In the genomic region with DNA sequence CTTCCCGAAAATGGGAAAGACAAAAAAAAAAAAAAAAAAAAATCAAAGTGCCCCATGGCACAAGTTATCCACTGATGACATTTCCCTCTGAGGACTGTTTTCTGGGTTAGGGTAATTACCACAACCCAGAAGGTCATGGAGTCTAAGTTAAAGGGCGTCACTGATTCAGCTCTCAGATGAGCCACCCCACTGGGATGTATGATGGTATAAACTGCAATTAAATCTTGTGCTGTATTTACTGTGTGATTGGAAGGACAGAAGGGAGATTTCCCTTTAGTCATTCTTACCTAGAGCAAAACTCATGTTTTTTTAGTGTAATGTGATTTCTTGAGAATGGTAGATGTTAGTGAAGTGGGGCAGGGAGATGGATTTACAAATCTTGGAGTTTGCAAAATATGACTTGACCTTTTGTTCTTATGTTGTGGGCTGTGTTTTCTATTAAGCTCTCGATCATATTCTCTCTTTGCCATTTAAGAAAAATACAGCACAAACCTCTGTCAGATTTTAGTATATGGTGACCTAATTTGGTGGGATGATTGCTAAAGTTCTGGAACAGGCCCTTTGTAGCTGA, we compare ENCODE assay signal across 16 cellular contexts.
DNase-seq lines count a peak whose midpoint lies in the region; TF ChIP-seq lines count a peak whose summit lies in the region.
"Had no signal": no experiment of that assay in that cellular context is flagged by ENCODE, and none has a peak within 500 bp of the region (broad histone marks: within the 10 kb centered on the region; RNA-seq: fewer than 3 reads in every experiment).

No MANE protein-coding gene starts in this region.

- H3K9me2 ChIP-seq in GM23248 (ENCODE audit: insufficient read depth) = no peaks in the 10 kb centered on the region; the same call in 1 of the 2 replicates
- H3K9me2 ChIP-seq: SK-N-SH had no signal

- H3K4me3 ChIP-seq in GM23248 (no peak overlapping the region), skeletal muscle satellite cell (ENCODE audit: low read length) (no peak overlapping the region), WERI-Rb-1 (ENCODE audit: low read depth, low read length) (no peak overlapping the region)
- H3K4me3 ChIP-seq: MG63, right lobe of liver had no signal

- H3K9me3 Mint-ChIP-seq in glutamatergic neuron (ENCODE audit: unreplicated experiment) = peaks cover 5% of the 10 kb centered on the region
- H3K9me3 Mint-ChIP-seq in activated CD4-positive, alpha-beta memory T cell treated with anti-CD3 and anti-CD28 coated beads for 36 hours = no peaks in the 10 kb centered on the region

- no peaks in the 10 kb centered on the region for H3K9me3 ChIP-seq in GM23248 (ENCODE audit: low read depth)
- no peaks in the 10 kb centered on the region for H3K9me3 ChIP-seq in skeletal muscle satellite cell (replicated peaks; ENCODE audit: low read length)
- H3K9me3 ChIP-seq in WERI-Rb-1 (ENCODE audit: severe bottlenecking) = no peaks in the 10 kb centered on the region
- H3K9me3 ChIP-seq: MG63, right lobe of liver, SK-N-SH had no signal

- intact Hi-C loops in activated CD4-positive, alpha-beta memory T cell treated with anti-CD3 and anti-CD28 coated beads for 36 hours (cut with micrococcal nuclease) = no loop called here

- H3K4me1 ChIP-seq in GM23248 (ENCODE audit: insufficient read depth) = peaks cover 18% of the 10 kb centered on the region
- peaks cover 28% of the 10 kb centered on the region for H3K4me1 ChIP-seq in skeletal muscle satellite cell (ENCODE audit: control insufficient read depth, insufficient read depth, low read length)

- WGBS in GM23248 (ENCODE audit: low coverage in 1 of 2, low lambda C conversion rate in 2 of 2, missing lambda C conversion rate in 2 of 2), 2 experiments = 31 to 43% methylated on average over 3 of the region's 3 CpGs

- POLR2A ChIA-PET in activated CD4-positive, alpha-beta memory T cell treated with anti-CD3 and anti-CD28 coated beads for 36 hours (lab: Charles Lee) = no interaction called here

- peak overlapping the region; percentile 35 for H3K27ac Mint-ChIP-seq in glutamatergic neuron (ENCODE audit: unreplicated experiment)
- H3K27ac Mint-ChIP-seq in activated CD4-positive, alpha-beta memory T cell treated with anti-CD3 and anti-CD28 coated beads for 36 hours = no peak overlapping the region
- H3K27ac Mint-ChIP-seq: naive B cell had no signal

- H3K27ac ChIP-seq in GM23248 (no peak overlapping the region), WERI-Rb-1 (no peak overlapping the region)
- H3K27ac ChIP-seq: right lobe of liver had no signal

- H3K27me3 Mint-ChIP-seq in glutamatergic neuron (ENCODE audit: unreplicated experiment) = peaks cover 5% of the 10 kb centered on the region
- H3K27me3 Mint-ChIP-seq in activated CD4-positive, alpha-beta memory T cell treated with anti-CD3 and anti-CD28 coated beads for 36 hours = no peaks in the 10 kb centered on the region
- H3K27me3 Mint-ChIP-seq: naive B cell had no signal

- H3K36me3 ChIP-seq in GM23248 (ENCODE audit: low read depth) (no peaks in the 10 kb centered on the region), skeletal muscle satellite cell (ENCODE audit: insufficient read depth, low read length) (no peaks in the 10 kb centered on the region), WERI-Rb-1 (no peaks in the 10 kb centered on the region; the same call in 1 of the 2 replicates)
- H3K36me3 ChIP-seq: MG63, right lobe of liver had no signal

- DNase-seq in GM23248 (peak; percentile 48), NCI-H69 (lab: John Stamatoyannopoulos, UW) (peak; percentile 88), glutamatergic neuron (no peak), WERI-Rb-1 (no peak), germinal center (ENCODE audit: low spot score) (no peak)
- DNase-seq in stimulated activated CD4-positive, alpha-beta T cell treated with anti-CD3 and anti-CD28 coated beads, Interleukin-12 subunit alpha, Interleukin-12 subunit beta, amount 100 ng/mL, for 4 hours = no peak
- no peak for DNase-seq in activated CD4-positive, alpha-beta memory T cell treated with anti-CD3 and anti-CD28 coated beads for 36 hours
- DNase-seq: activated CD8-positive, alpha-beta memory T cell treated with anti-CD3 and anti-CD28 coated beads for 24 hours; activated gamma-delta T cell; DMS79; MG63; naive B cell; NCI-H2171; right lobe of liver; SK-N-SH had no signal

- H3K9ac ChIP-seq in GM23248 = no peak overlapping the region
- H3K9ac ChIP-seq in skeletal muscle satellite cell (ENCODE audit: low read depth, low read length) = peak overlapping the region; percentile 13
- H3K9ac ChIP-seq: SK-N-SH had no signal

- H3K27me3 ChIP-seq in GM23248 (replicated peaks; ENCODE audit: insufficient read depth) (no peaks in the 10 kb centered on the region), skeletal muscle satellite cell (ENCODE audit: control insufficient read depth, insufficient read depth, low read length) (no peaks in the 10 kb centered on the region), WERI-Rb-1 (ENCODE audit: insufficient read depth, low read depth, severe bottlenecking) (no peaks in the 10 kb centered on the region)
- H3K27me3 ChIP-seq: MG63, right lobe of liver had no signal

- in situ Hi-C loops in GM23248 (cut with MboI) = no loop called here

- peaks cover 16% of the 10 kb centered on the region for H3F3A ChIP-seq in GM23248 (ENCODE audit: insufficient read depth)

- H3K4me2 ChIP-seq in GM23248 (ENCODE audit: unreplicated experiment) (no peak overlapping the region), skeletal muscle satellite cell (ENCODE audit: low read length) (peak overlapping the region; percentile 12)
- H3K4me2 ChIP-seq: SK-N-SH had no signal

- CTCF ChIA-PET in activated CD4-positive, alpha-beta memory T cell treated with anti-CD3 and anti-CD28 coated beads for 36 hours (lab: Charles Lee) = no interaction called here

- no peaks in the 10 kb centered on the region for H4K20me1 ChIP-seq in GM23248 (ENCODE audit: insufficient read depth)

- TF ChIP-seq CTCF in glutamatergic neuron (IDR thresholded peaks at IDR 0.05; ENCODE audit: partially characterized antibody, unreplicated experiment) = no peak
- no peak for TF ChIP-seq CTCF in WERI-Rb-1 (IDR thresholded peaks at IDR 0.05; ENCODE audit: low read depth, low read length)

- no peak overlapping the region for H3K4me3 Mint-ChIP-seq in glutamatergic neuron (ENCODE audit: unreplicated experiment)
- H3K4me3 Mint-ChIP-seq in activated CD4-positive, alpha-beta memory T cell treated with anti-CD3 and anti-CD28 coated beads for 36 hours = no peak overlapping the region
- H3K4me3 Mint-ChIP-seq: naive B cell had no signal

- no peaks in the 10 kb centered on the region for H3K36me3 Mint-ChIP-seq in glutamatergic neuron (ENCODE audit: unreplicated experiment)
- no peaks in the 10 kb centered on the region for H3K36me3 Mint-ChIP-seq in activated CD4-positive, alpha-beta memory T cell treated with anti-CD3 and anti-CD28 coated beads for 36 hours

- H2AFZ ChIP-seq in GM23248 = no peak overlapping the region

- H3K4me1 Mint-ChIP-seq in glutamatergic neuron (ENCODE audit: low read depth, unreplicated experiment) = peaks cover 65% of the 10 kb centered on the region
- H3K4me1 Mint-ChIP-seq in activated CD4-positive, alpha-beta memory T cell treated with anti-CD3 and anti-CD28 coated beads for 36 hours (ENCODE audit: low read depth) = no peaks in the 10 kb centered on the region
- H3K4me1 Mint-ChIP-seq: naive B cell had no signal

- peaks cover 22% of the 10 kb centered on the region for H3K79me2 ChIP-seq in GM23248 (ENCODE audit: insufficient read depth)

Comparison
In these comparisons a context has a peak if more than half of its experiments do, and no peak if none do; other contexts are left out.
1. DNase-seq: peak in GM23248 (single experiment) and NCI-H69 (single experiment); none in glutamatergic neuron (single experiment), stimulated activated CD4-positive, alpha-beta T cell treated with anti-CD3 and anti-CD28 coated beads, Interleukin-12 subunit alpha, Interleukin-12 subunit beta, amount 100 ng/mL, for 4 hours (single experiment), WERI-Rb-1 (single experiment), germinal center (single experiment) and activated CD4-positive, alpha-beta memory T cell treated with anti-CD3 and anti-CD28 coated beads for 36 hours (single experiment).